1 cellular context compared by ENCODE assay signal in the genomic region with DNA sequence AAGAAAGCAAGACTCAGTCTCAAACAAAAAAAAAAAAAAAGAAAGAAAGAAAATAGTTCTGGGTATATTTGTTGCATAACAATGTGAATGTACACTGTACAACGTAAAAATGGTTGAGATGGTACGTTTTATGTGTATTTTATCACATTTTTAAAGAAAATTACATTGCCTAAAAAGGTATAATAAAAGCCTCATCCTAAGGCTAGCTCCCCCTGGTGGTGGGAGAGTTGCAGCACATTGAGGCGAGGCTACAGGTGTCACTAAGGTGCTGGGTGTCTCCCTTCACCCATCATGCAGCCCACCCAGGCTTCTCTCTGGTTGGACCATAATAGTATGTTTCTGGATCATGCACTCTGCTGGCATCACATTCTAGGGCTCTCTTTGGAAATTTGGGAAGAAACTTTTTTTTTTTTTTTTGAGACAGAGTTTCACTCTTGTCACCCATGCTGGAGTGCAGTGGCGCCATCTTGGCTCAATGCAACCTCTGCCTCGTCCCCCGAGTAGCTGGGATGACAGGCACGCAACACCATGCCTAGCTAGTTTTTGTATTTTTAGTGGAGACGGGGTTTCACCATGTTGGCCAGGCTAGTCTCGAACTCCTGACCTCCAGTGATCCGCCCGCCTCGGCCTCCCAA.
TF ChIP-seq lines count a peak whose summit lies in the region.

No MANE protein-coding gene starts in this region.

TF ChIP-seq in K562, 482 proteins besides CTCF, POLR2A, EP300 and RAD21 (continued from another document):
- TF ChIP-seq ZEB2 (IDR thresholded peaks at IDR 0.05) (0 out of 2 replicates have a peak, but pooled peaks have one; percentile 17), KLF16 (IDR thresholded peaks at IDR 0.05) (peak; percentile 18; the same call in 1 of the 2 replicates), NFYB (IDR thresholded peaks at IDR 0.05; ENCODE audit: extremely low read depth, insufficient read length) (no peak), TCF7L2 (IDR thresholded peaks at IDR 0.05; ENCODE audit: low read depth, low read length) (no peak), HDAC3 (IDR thresholded peaks at IDR 0.05; ENCODE audit: borderline replicate concordance, partially characterized antibody) (no peak), RUNX1 (IDR thresholded peaks at IDR 0.05; ENCODE audit: low read depth) (no peak), ZNF263 (CRISPR knock-in tag; IDR thresholded peaks at IDR 0.05; ENCODE audit: borderline replicate concordance) (peak; percentile 51; the same call in 1 of the 2 replicates), MYBL2 (IDR thresholded peaks at IDR 0.05; ENCODE audit: low read depth) (no peak), MYBL2 (CRISPR knock-in tag; IDR thresholded peaks at IDR 0.05; ENCODE audit: borderline replicate concordance) (no peak), ZNF384 (IDR thresholded peaks at IDR 0.05; ENCODE audit: low read depth, low read length) (peak; percentile 56; the same call in 1 of the 2 replicates), ASH1L (IDR thresholded peaks at IDR 0.05; ENCODE audit: borderline replicate concordance, low read depth, partially characterized antibody) (no peak), LARP7 (IDR thresholded peaks at IDR 0.05) (no peak), NCOA2 (IDR thresholded peaks at IDR 0.05; ENCODE audit: partially characterized antibody in 2 of 2) (no peak), ZNF561 (CRISPR knock-in tag; conservative IDR thresholded peaks at IDR 0.05) (no peak), EP400 (IDR thresholded peaks at IDR 0.05) (0 out of 2 replicates have a peak, but pooled peaks have one; percentile 13), RB1 (IDR thresholded peaks at IDR 0.05; ENCODE audit: low read depth) (no peak), SRSF7 (optimal IDR thresholded peaks at IDR 0.05; ENCODE audit: low read depth, low read length) (no peak), RBBP5 (IDR thresholded peaks at IDR 0.05; ENCODE audit: borderline replicate concordance, insufficient read depth, low read length, poor library complexity, severe bottlenecking) (no peak), ZBTB17 (CRISPR knock-in tag; IDR thresholded peaks at IDR 0.05) (no peak), SMC3 (conservative IDR thresholded peaks at IDR 0.05; ENCODE audit: insufficient read depth, low read depth, low read length) (peak; percentile 54), FOXM1 (IDR thresholded peaks at IDR 0.05; ENCODE audit: low read depth) (no peak), FOXM1 (CRISPR knock-in tag; IDR thresholded peaks at IDR 0.05; ENCODE audit: low read depth) (no peak), BDP1 (IDR thresholded peaks at IDR 0.05; ENCODE audit: insufficient read depth, insufficient read length) (no peak)
- TF ChIP-seq, protein P1, sequence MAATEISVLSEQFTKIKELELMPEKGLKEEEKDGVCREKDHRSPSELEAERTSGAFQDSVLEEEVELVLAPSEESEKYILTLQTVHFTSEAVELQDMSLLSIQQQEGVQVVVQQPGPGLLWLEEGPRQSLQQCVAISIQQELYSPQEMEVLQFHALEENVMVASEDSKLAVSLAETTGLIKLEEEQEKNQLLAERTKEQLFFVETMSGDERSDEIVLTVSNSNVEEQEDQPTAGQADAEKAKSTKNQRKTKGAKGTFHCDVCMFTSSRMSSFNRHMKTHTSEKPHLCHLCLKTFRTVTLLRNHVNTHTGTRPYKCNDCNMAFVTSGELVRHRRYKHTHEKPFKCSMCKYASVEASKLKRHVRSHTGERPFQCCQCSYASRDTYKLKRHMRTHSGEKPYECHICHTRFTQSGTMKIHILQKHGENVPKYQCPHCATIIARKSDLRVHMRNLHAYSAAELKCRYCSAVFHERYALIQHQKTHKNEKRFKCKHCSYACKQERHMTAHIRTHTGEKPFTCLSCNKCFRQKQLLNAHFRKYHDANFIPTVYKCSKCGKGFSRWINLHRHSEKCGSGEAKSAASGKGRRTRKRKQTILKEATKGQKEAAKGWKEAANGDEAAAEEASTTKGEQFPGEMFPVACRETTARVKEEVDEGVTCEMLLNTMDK (IDR thresholded peaks at IDR 0.05; ENCODE audit: borderline replicate concordance, insufficient read depth, low read depth, low read length, poor library complexity, severe bottlenecking): peak; percentile 27
- TF ChIP-seq, protein P2, sequence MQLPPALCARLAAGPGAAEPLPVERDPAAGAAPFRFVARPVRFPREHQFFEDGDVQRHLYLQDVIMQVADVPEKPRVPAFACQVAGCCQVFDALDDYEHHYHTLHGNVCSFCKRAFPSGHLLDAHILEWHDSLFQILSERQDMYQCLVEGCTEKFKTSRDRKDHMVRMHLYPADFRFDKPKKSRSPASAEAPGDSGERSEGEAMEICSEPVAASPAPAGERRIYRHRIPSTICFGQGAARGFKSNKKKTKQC (CRISPR knock-in tag; IDR thresholded peaks at IDR 0.05): no peak
- TF ChIP-seq, protein P3, sequence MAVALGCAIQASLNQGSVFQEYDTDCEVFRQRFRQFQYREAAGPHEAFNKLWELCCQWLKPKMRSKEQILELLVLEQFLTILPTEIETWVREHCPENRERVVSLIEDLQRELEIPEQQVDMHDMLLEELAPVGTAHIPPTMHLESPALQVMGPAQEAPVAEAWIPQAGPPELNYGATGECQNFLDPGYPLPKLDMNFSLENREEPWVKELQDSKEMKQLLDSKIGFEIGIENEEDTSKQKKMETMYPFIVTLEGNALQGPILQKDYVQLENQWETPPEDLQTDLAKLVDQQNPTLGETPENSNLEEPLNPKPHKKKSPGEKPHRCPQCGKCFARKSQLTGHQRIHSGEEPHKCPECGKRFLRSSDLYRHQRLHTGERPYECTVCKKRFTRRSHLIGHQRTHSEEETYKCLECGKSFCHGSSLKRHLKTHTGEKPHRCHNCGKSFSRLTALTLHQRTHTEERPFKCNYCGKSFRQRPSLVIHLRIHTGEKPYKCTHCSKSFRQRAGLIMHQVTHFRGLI (CRISPR knock-in tag; IDR thresholded peaks at IDR 0.05): no peak
- TF ChIP-seq, protein P4, sequence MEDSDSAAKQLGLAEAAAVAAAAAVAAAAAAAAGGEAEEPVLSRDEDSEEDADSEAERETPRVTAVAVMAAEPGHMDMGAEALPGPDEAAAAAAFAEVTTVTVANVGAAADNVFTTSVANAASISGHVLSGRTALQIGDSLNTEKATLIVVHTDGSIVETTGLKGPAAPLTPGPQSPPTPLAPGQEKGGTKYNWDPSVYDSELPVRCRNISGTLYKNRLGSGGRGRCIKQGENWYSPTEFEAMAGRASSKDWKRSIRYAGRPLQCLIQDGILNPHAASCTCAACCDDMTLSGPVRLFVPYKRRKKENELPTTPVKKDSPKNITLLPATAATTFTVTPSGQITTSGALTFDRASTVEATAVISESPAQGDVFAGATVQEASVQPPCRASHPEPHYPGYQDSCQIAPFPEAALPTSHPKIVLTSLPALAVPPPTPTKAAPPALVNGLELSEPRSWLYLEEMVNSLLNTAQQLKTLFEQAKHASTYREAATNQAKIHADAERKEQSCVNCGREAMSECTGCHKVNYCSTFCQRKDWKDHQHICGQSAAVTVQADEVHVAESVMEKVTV (CRISPR knock-in tag; IDR thresholded peaks at IDR 0.05): 0 out of 2 replicates have a peak, but pooled peaks have one; percentile 38
- TF ChIP-seq, protein P5, sequence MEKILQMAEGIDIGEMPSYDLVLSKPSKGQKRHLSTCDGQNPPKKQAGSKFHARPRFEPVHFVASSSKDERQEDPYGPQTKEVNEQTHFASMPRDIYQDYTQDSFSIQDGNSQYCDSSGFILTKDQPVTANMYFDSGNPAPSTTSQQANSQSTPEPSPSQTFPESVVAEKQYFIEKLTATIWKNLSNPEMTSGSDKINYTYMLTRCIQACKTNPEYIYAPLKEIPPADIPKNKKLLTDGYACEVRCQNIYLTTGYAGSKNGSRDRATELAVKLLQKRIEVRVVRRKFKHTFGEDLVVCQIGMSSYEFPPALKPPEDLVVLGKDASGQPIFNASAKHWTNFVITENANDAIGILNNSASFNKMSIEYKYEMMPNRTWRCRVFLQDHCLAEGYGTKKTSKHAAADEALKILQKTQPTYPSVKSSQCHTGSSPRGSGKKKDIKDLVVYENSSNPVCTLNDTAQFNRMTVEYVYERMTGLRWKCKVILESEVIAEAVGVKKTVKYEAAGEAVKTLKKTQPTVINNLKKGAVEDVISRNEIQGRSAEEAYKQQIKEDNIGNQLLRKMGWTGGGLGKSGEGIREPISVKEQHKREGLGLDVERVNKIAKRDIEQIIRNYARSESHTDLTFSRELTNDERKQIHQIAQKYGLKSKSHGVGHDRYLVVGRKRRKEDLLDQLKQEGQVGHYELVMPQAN (IDR thresholded peaks at IDR 0.05; ENCODE audit: borderline replicate concordance): no peak
- TF ChIP-seq, protein P6, sequence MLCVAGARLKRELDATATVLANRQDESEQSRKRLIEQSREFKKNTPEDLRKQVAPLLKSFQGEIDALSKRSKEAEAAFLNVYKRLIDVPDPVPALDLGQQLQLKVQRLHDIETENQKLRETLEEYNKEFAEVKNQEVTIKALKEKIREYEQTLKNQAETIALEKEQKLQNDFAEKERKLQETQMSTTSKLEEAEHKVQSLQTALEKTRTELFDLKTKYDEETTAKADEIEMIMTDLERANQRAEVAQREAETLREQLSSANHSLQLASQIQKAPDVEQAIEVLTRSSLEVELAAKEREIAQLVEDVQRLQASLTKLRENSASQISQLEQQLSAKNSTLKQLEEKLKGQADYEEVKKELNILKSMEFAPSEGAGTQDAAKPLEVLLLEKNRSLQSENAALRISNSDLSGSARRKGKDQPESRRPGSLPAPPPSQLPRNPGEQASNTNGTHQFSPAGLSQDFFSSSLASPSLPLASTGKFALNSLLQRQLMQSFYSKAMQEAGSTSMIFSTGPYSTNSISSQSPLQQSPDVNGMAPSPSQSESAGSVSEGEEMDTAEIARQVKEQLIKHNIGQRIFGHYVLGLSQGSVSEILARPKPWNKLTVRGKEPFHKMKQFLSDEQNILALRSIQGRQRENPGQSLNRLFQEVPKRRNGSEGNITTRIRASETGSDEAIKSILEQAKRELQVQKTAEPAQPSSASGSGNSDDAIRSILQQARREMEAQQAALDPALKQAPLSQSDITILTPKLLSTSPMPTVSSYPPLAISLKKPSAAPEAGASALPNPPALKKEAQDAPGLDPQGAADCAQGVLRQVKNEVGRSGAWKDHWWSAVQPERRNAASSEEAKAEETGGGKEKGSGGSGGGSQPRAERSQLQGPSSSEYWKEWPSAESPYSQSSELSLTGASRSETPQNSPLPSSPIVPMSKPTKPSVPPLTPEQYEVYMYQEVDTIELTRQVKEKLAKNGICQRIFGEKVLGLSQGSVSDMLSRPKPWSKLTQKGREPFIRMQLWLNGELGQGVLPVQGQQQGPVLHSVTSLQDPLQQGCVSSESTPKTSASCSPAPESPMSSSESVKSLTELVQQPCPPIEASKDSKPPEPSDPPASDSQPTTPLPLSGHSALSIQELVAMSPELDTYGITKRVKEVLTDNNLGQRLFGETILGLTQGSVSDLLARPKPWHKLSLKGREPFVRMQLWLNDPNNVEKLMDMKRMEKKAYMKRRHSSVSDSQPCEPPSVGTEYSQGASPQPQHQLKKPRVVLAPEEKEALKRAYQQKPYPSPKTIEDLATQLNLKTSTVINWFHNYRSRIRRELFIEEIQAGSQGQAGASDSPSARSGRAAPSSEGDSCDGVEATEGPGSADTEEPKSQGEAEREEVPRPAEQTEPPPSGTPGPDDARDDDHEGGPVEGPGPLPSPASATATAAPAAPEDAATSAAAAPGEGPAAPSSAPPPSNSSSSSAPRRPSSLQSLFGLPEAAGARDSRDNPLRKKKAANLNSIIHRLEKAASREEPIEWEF (CRISPR knock-in tag; IDR thresholded peaks at IDR 0.05): no peak
- TF ChIP-seq, protein P7, sequence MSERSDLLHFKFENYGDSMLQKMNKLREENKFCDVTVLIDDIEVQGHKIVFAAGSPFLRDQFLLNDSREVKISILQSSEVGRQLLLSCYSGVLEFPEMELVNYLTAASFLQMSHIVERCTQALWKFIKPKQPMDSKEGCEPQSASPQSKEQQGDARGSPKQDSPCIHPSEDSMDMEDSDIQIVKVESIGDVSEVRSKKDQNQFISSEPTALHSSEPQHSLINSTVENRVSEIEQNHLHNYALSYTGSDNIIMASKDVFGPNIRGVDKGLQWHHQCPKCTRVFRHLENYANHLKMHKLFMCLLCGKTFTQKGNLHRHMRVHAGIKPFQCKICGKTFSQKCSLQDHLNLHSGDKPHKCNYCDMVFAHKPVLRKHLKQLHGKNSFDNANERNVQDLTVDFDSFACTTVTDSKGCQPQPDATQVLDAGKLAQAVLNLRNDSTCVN (CRISPR knock-in tag; IDR thresholded peaks at IDR 0.05): no peak
